In the genomic region with DNA sequence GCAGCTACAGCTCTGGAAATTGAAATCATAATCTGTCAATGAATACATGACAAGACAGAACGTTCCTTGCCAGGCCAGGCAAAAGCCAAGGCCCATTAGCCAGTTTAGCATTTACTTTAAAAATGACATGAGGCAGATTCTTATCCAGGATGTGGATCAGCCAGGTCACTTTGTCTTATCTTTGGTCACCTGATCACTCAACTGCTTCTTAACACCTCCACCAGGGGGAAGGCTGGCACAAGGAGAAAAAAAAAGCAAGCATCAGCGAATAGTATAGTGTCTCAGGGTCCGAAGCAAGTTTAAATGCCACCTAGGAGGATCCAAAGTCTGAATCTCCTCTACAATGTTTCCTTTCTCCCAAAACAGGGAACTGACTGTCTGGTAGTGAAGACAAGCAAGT, we compare ENCODE assay signal across 8 cellular contexts. TPM values are rescaled to one million over a fixed set of nuclear protein-coding genes. Genes with fewer than 3 reads are reported as not detected.
DNase-seq lines count a peak whose midpoint lies in the region; ATAC-seq and TF ChIP-seq lines count a peak whose summit lies in the region.
"Had no signal": no experiment of that assay in that cellular context is flagged by ENCODE, and none has a peak within 500 bp of the region (broad histone marks: within the 10 kb centered on the region; RNA-seq: fewer than 3 reads in every experiment).

No MANE protein-coding gene starts in this region.

- H3K9me3 Mint-ChIP-seq in endothelial cell (ENCODE audit: unreplicated experiment) (no peaks in the 10 kb centered on the region), type B pancreatic cell (no peaks in the 10 kb centered on the region)
- H3K9me3 Mint-ChIP-seq in stimulated activated memory B cell treated with anti-CD40 and anti-IgM and Interleukin-4, amounts not matched to agents 10 μg/mL and 1 μg/mL and 100 μg/mL, for 72 hours, result no peaks in the 10 kb centered on the region

- H3K79me2 ChIP-seq in PC-3 (ENCODE audit: low read length), result no peaks in the 10 kb centered on the region

- no peak overlapping the region for H3K27ac Mint-ChIP-seq in endothelial cell (ENCODE audit: unreplicated experiment)
- no peak overlapping the region for H3K27ac Mint-ChIP-seq in type B pancreatic cell
- H3K27ac Mint-ChIP-seq in stimulated activated memory B cell treated with anti-CD40 and anti-IgM and Interleukin-4, amounts not matched to agents 10 μg/mL and 1 μg/mL and 100 μg/mL, for 72 hours, result no peak overlapping the region

- no peaks in the 10 kb centered on the region for H3K27me3 Mint-ChIP-seq in endothelial cell (ENCODE audit: unreplicated experiment)
- peaks cover 3% of the 10 kb centered on the region for H3K27me3 Mint-ChIP-seq in type B pancreatic cell
- no peaks in the 10 kb centered on the region for H3K27me3 Mint-ChIP-seq in stimulated activated memory B cell treated with anti-CD40 and anti-IgM and Interleukin-4, amounts not matched to agents 10 μg/mL and 1 μg/mL and 100 μg/mL, for 72 hours

- BruUV-seq in PC-3 (replicated peaks; lab: Mats Ljungman, UMichigan), result no TSS peak

- H3K9me3 ChIP-seq in PC-3 (ENCODE audit: low read length), result no peaks in the 10 kb centered on the region
- H3K9me3 ChIP-seq: neutrophil had no signal

- peak; percentile 47 for TF ChIP-seq CTCF in GM12864 (IDR thresholded peaks at IDR 0.05; ENCODE audit: low read depth, low read length, missing control alignments)
- peak; percentile 62 for TF ChIP-seq CTCF in PC-3 (conservative IDR thresholded peaks at IDR 0.05; ENCODE audit: low read depth, low read length)
- no peak for TF ChIP-seq CTCF in endothelial cell (IDR thresholded peaks at IDR 0.05; ENCODE audit: unreplicated experiment)
- TF ChIP-seq CTCF in type B pancreatic cell (conservative IDR thresholded peaks at IDR 0.05), result peak; percentile 41

- no peak overlapping the region for H3K4me3 Mint-ChIP-seq in endothelial cell (ENCODE audit: unreplicated experiment)
- H3K4me3 Mint-ChIP-seq in type B pancreatic cell, result no peak overlapping the region
- H3K4me3 Mint-ChIP-seq in stimulated activated memory B cell treated with anti-CD40 and anti-IgM and Interleukin-4, amounts not matched to agents 10 μg/mL and 1 μg/mL and 100 μg/mL, for 72 hours, result no peak overlapping the region

- DNase-seq in GM12864 (ENCODE audit: low read depth) (no peak), PC-3 (peak; percentile 41), endothelial cell (ENCODE audit: low spot score) (peak; percentile 4), type B pancreatic cell (ENCODE audit: extremely low spot score, unreplicated experiment) (no peak), SW 1271 (lab: John Stamatoyannopoulos, UW) (no peak)

- H3K4me1 Mint-ChIP-seq in endothelial cell (ENCODE audit: unreplicated experiment) (no peaks in the 10 kb centered on the region), type B pancreatic cell (ENCODE audit: unreplicated experiment) (no peaks in the 10 kb centered on the region)
- peaks cover 6% of the 10 kb centered on the region for H3K4me1 Mint-ChIP-seq in stimulated activated memory B cell treated with anti-CD40 and anti-IgM and Interleukin-4, amounts not matched to agents 10 μg/mL and 1 μg/mL and 100 μg/mL, for 72 hours

- H3K36me3 Mint-ChIP-seq in endothelial cell (ENCODE audit: low read depth, unreplicated experiment) (no peaks in the 10 kb centered on the region), type B pancreatic cell (no peaks in the 10 kb centered on the region)
- no peaks in the 10 kb centered on the region for H3K36me3 Mint-ChIP-seq in stimulated activated memory B cell treated with anti-CD40 and anti-IgM and Interleukin-4, amounts not matched to agents 10 μg/mL and 1 μg/mL and 100 μg/mL, for 72 hours

- no peaks in the 10 kb centered on the region for H3K36me3 ChIP-seq in PC-3 (ENCODE audit: low read depth, low read length)
- H3K36me3 ChIP-seq: neutrophil had no signal

- POLR2A ChIA-PET in PC-3 (lab: Charles Lee; ENCODE audit: unreplicated experiment), result no interaction called here

- H3K4me2 ChIP-seq in PC-3 (ENCODE audit: low read length), result no peak overlapping the region

- intact Hi-C loops in PC-3 (cut with micrococcal nuclease), result loop anchor here (1.0 kb wide), 2 partner anchors 72 to 95 kb away; no protein-coding TSS in a partner anchor

- H3K4me3 ChIP-seq in GM12864 (ENCODE audit: low read depth, low read length) (no peak overlapping the region), PC-3 (ENCODE audit: low read length) (no peak overlapping the region)

- H3K4me1 ChIP-seq in PC-3 (ENCODE audit: insufficient read depth, low read length), result no peaks in the 10 kb centered on the region

- no peak overlapping the region for H3K9ac ChIP-seq in PC-3 (ENCODE audit: low read length)

- peak; percentile 62 for ATAC-seq in HG02678 (IDR thresholded peaks at IDR 0.05; ENCODE audit: unreplicated experiment)
- ATAC-seq in PC-3, result peak; percentile 50
- ATAC-seq in stimulated activated memory B cell treated with anti-CD40 and anti-IgM and Interleukin-4, amounts not matched to agents 10 μg/mL and 1 μg/mL and 100 μg/mL, for 72 hours, result no peak

- H4K20me1 ChIP-seq in PC-3 (ENCODE audit: low read length), result no peaks in the 10 kb centered on the region

- no peaks in the 10 kb centered on the region for H3K27me3 ChIP-seq in PC-3 (ENCODE audit: low read length)
- H3K27me3 ChIP-seq: neutrophil had no signal

- H3K9me2 ChIP-seq in PC-3 (replicated peaks; ENCODE audit: low read length), result no peaks in the 10 kb centered on the region

- H2AFZ ChIP-seq in PC-3 (ENCODE audit: low read length), result no peak overlapping the region

- CTCF ChIA-PET in PC-3 (lab: Charles Lee), result interaction anchor here (0.7 to 1.6 kb wide), 4 partner anchors 71 to 105 kb away, joined by 3 to 12 read pairs (median 5); no protein-coding TSS in a partner anchor

- H3K27ac ChIP-seq in PC-3 (ENCODE audit: low read length), result no peak overlapping the region
- H3K27ac ChIP-seq: neutrophil had no signal

- no peaks in the 10 kb centered on the region for H3F3A ChIP-seq in PC-3 (ENCODE audit: low read length, unreplicated experiment)

RNA-seq across cellular contexts. Expression of gene ATP1B4, which starts 18.8 kb away (rescaled TPM):
- total RNA-seq in PC-3 (2014; rRNA removed), result not detected in 2 replicates
- total RNA-seq in endothelial cell (ENCODE audit: unreplicated experiment), result not detected
- not detected in 2 replicates for total RNA-seq in type B pancreatic cell (ENCODE audit: low replicate concordance)

Comparison
In these comparisons a context has a peak if more than half of its experiments do, and no peak if none do; other contexts are left out.
1. DNase-seq: peak in PC-3 (single experiment) and endothelial cell (single experiment); none in GM12864 (single experiment), type B pancreatic cell (single experiment) and SW 1271 (0 of 2).